ENCODE assay signal across 8 cellular contexts in genomic region chr3:123884258-123884831, GRCh38. TPM values are rescaled to one million over a fixed set of nuclear protein-coding genes. Genes with fewer than 3 reads are reported as not detected.
DNase-seq lines count a peak whose midpoint lies in the region; ATAC-seq and TF ChIP-seq lines count a peak whose summit lies in the region.

Gene MYLK, minus strand, starts transcription at chr3:123884332. Its CDS starts 90,491 bp downstream, at chr3:123793841.

- H3K4me1 ChIP-seq in osteoblast (ENCODE audit: insufficient read depth, low read length): peaks cover 25% of the 10 kb centered on the region

- no peaks in the 10 kb centered on the region for H3K27me3 ChIP-seq in osteoblast (ENCODE audit: insufficient read depth, low read length)

- 0 out of 2 replicates have a peak, but pooled peaks have one; percentile 17 for TF ChIP-seq CTCF in 22Rv1 (IDR thresholded peaks at IDR 0.05)
- TF ChIP-seq CTCF in GM12875 (IDR thresholded peaks at IDR 0.05; ENCODE audit: borderline replicate concordance, insufficient read depth, low read depth, low read length): no peak
- TF ChIP-seq CTCF in osteoblast (IDR thresholded peaks at IDR 0.05; ENCODE audit: extremely low read depth, low read depth, low read length): no peak

- peaks cover 2% of the 10 kb centered on the region for H3K36me3 ChIP-seq in osteoblast (ENCODE audit: insufficient read depth, low read length)

- H3K4me1 Mint-ChIP-seq in activated naive CD4-positive, alpha-beta T cell treated with anti-CD3 and anti-CD28 coated beads, Interleukin-2, amount 50 U/mL, for 24 hours: peaks cover 10% of the 10 kb centered on the region

- peak within 1 kb of the TSS; percentile 46 for H3K4me3 ChIP-seq in GM12875 (ENCODE audit: low read depth, low read length)
- peak within 1 kb of the TSS; percentile 81 for H3K4me3 ChIP-seq in osteoblast (ENCODE audit: insufficient read depth, low read length)

- peaks cover 14% of the 10 kb centered on the region for H4K20me1 ChIP-seq in osteoblast (ENCODE audit: insufficient read depth, low read length)

- peak; percentile 65 for ATAC-seq in HG03280 (IDR thresholded peaks at IDR 0.05; ENCODE audit: unreplicated experiment)
- peak; percentile 94 for ATAC-seq in Right ventricle myocardium inferior
- ATAC-seq in GM21717 (IDR thresholded peaks at IDR 0.05; ENCODE audit: unreplicated experiment): no peak

- no peaks in the 10 kb centered on the region for H3K9me3 ChIP-seq in osteoblast (ENCODE audit: low read depth, low read length)

- no peaks in the 10 kb centered on the region for H3K36me3 Mint-ChIP-seq in activated naive CD4-positive, alpha-beta T cell treated with anti-CD3 and anti-CD28 coated beads, Interleukin-2, amount 50 U/mL, for 24 hours

- H3K4me2 ChIP-seq in osteoblast (ENCODE audit: insufficient read depth, low read length): peak within 1 kb of the TSS; percentile 87

- peak; percentile 84 for DNase-seq in NCI-H524 treated with DMSO at 0.1 percent for 48 hours (lab: John Stamatoyannopoulos, UW)
- peak; percentile 84 for DNase-seq in Right ventricle myocardium inferior (ENCODE audit: missing footprints)
- peak; percentile 96 for DNase-seq in osteoblast (ENCODE audit: insufficient read length, low spot score, missing footprints)

- peaks cover 43% of the 10 kb centered on the region for H3K79me2 ChIP-seq in osteoblast (ENCODE audit: insufficient read depth, low read length)

- peak within 1 kb of the TSS; percentile 46 for H3K27ac ChIP-seq in 22Rv1
- H3K27ac ChIP-seq in osteoblast (ENCODE audit: low read depth, low read length): no peak within 1 kb of the TSS

- H3K27me3 Mint-ChIP-seq in activated naive CD4-positive, alpha-beta T cell treated with anti-CD3 and anti-CD28 coated beads, Interleukin-2, amount 50 U/mL, for 24 hours: peaks cover 45% of the 10 kb centered on the region

- H3K27ac Mint-ChIP-seq in activated naive CD4-positive, alpha-beta T cell treated with anti-CD3 and anti-CD28 coated beads, Interleukin-2, amount 50 U/mL, for 24 hours: no peak within 1 kb of the TSS

- no peaks in the 10 kb centered on the region for H3K9me3 Mint-ChIP-seq in activated naive CD4-positive, alpha-beta T cell treated with anti-CD3 and anti-CD28 coated beads, Interleukin-2, amount 50 U/mL, for 24 hours

- intact Hi-C loops in Right ventricle myocardium inferior (cut with DNase I): no loop called here

- peak within 1 kb of the TSS; percentile 63 for H3K4me3 Mint-ChIP-seq in activated naive CD4-positive, alpha-beta T cell treated with anti-CD3 and anti-CD28 coated beads, Interleukin-2, amount 50 U/mL, for 24 hours

- H2AFZ ChIP-seq in osteoblast (ENCODE audit: low read length): peak within 1 kb of the TSS; percentile 90

RNA-seq across cellular contexts. Expression of gene MYLK, which starts in this region (rescaled TPM):
- 10.1 TPM for total RNA-seq in Right ventricle myocardium inferior
- 232 and 268 TPM in 2 replicates for total RNA-seq in osteoblast

Comparison
In these comparisons a context has a peak if more than half of its experiments do, and no peak if none do; other contexts are left out.
1. RNA of gene MYLK (total RNA-seq): 232 to 268 TPM in osteoblast; 10.1 TPM in Right ventricle myocardium inferior (single experiment); every median in the first group is over 10 times any median in the second.
2. Peak in every context shown above with its lines, with median percentiles within 50 percentile points of each other: DNase-seq.